11 cellular contexts compared by ENCODE assay signal in the genomic region with DNA sequence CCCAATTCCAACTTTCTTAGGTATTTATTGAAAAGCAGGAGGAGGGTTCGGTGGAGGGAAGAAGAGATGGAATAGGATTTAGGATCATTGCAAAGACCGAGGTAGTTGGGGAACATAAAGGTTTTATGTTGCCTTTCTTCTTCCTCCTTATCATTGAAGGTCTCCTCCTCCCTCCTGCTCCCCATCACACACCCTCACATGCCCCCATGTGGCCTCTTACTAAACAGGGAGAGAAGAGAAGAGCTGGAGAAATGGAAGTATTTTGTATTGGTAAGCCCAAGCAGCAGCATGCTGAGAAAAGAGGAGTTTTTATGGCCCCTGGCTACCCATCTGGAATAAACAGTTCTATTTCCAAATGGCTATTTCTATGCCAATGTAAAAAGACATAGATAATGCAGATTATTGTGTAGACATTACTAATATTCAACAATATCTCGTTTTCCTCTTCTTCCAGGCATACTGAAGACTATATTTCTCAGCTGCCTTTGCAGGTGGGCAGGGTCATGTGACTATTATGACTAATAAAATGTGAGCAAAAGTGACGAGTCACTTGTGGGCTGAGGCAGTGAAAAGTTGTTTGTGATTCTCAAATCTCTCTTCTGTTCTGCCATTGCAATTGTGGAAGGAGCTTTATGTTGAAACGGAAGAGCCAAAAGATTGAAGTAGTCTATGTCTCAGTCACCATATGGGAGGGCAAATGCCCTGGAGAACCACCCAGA. TPM values are rescaled to one million over a fixed set of nuclear protein-coding genes. Genes with fewer than 3 reads are reported as not detected.
DNase-seq lines count a peak whose midpoint lies in the region; ATAC-seq, FAIRE-seq and TF ChIP-seq lines count a peak whose summit lies in the region.
"Had no signal": no experiment of that assay in that cellular context is flagged by ENCODE, and none has a peak within 500 bp of the region (broad histone marks: within the 10 kb centered on the region; RNA-seq: fewer than 3 reads in every experiment).

No MANE protein-coding gene starts in this region.

- POLR2A ChIA-PET in OCI-LY7 (lab: Charles Lee), result no interaction called here

- CTCF ChIA-PET in OCI-LY7 (lab: Charles Lee; ENCODE audit: unreplicated experiment), result no interaction called here

- H3K9ac ChIP-seq in MM.1S (ENCODE audit: low read length) (no peak overlapping the region), astrocyte (ENCODE audit: low read length) (no peak overlapping the region), neural progenitor cell (no peak overlapping the region)

- FAIRE-seq in astrocyte (lab: Jason Lieb, UNC), result no peak

- H3K36me3 Mint-ChIP-seq in astrocyte (ENCODE audit: low read depth, unreplicated experiment) (no peaks in the 10 kb centered on the region), neural progenitor cell (no peaks in the 10 kb centered on the region)
- H3K36me3 Mint-ChIP-seq: activated naive CD8-positive, alpha-beta T cell had no signal

- TF ChIP-seq CTCF in MM.1S (IDR thresholded peaks at IDR 0.05; ENCODE audit: low read length), result no peak
- no peak for TF ChIP-seq CTCF in astrocyte (IDR thresholded peaks at IDR 0.05; ENCODE audit: insufficient read depth, low read depth, low read length)
- TF ChIP-seq CTCF in neural progenitor cell (IDR thresholded peaks at IDR 0.05), result no peak
- no peak for TF ChIP-seq CTCF in OCI-LY7 (conservative IDR thresholded peaks at IDR 0.05; ENCODE audit: low read length)

- H3K27me3 Mint-ChIP-seq in astrocyte (ENCODE audit: low read depth, unreplicated experiment), result no peaks in the 10 kb centered on the region
- peaks cover 4% of the 10 kb centered on the region for H3K27me3 Mint-ChIP-seq in neural progenitor cell (ENCODE audit: insufficient read depth, low read depth)

- no peaks in the 10 kb centered on the region for H3K9me3 Mint-ChIP-seq in astrocyte (ENCODE audit: unreplicated experiment)
- peaks cover 4% of the 10 kb centered on the region for H3K9me3 Mint-ChIP-seq in neural progenitor cell

- no peaks in the 10 kb centered on the region for H3K36me3 ChIP-seq in MM.1S (replicated peaks; ENCODE audit: insufficient read depth, low read length)
- no peaks in the 10 kb centered on the region for H3K36me3 ChIP-seq in astrocyte (ENCODE audit: insufficient read depth, low read length)
- H3K36me3 ChIP-seq in neural progenitor cell, result no peaks in the 10 kb centered on the region
- H3K36me3 ChIP-seq in OCI-LY7 (ENCODE audit: insufficient read depth, low read length), result no peaks in the 10 kb centered on the region

- H3K4me3 ChIP-seq in MM.1S (ENCODE audit: low read length) (no peak overlapping the region), astrocyte (ENCODE audit: insufficient read depth, low read depth, low read length) (no peak overlapping the region), neural progenitor cell (no peak overlapping the region), OCI-LY7 (ENCODE audit: low read depth, low read length, poor library complexity, severe bottlenecking) (no peak overlapping the region)

- 0 out of 2 replicates have a peak, but pooled peaks cover under 1% of the 10 kb centered on the region for H3K27me3 ChIP-seq in MM.1S (replicated peaks; ENCODE audit: insufficient read depth, low read length)
- H3K27me3 ChIP-seq in astrocyte (ENCODE audit: insufficient read depth, low read length), result no peaks in the 10 kb centered on the region
- no peaks in the 10 kb centered on the region for H3K27me3 ChIP-seq in neural progenitor cell

- H3K4me2 ChIP-seq in MM.1S (ENCODE audit: low read depth, low read length) (no peak overlapping the region), astrocyte (ENCODE audit: low read length) (peak overlapping the region; percentile 16), neural progenitor cell (no peak overlapping the region), OCI-LY7 (ENCODE audit: low read length) (no peak overlapping the region)

- peak; percentile 56 to 62 for ATAC-seq in activated CD4-positive, CD25-positive, alpha-beta regulatory T cell treated with anti-CD3 and anti-CD28 coated beads, Interleukin-2, amount 50 U/mL, for 24 hours
- ATAC-seq in GM21528 (IDR thresholded peaks at IDR 0.05; ENCODE audit: low FRiP score, unreplicated experiment), result no peak

- no peaks in the 10 kb centered on the region for H3K79me2 ChIP-seq in MM.1S (ENCODE audit: low read length)
- peaks cover 2% of the 10 kb centered on the region for H3K79me2 ChIP-seq in astrocyte (ENCODE audit: insufficient read depth, low read length)
- H3K79me2 ChIP-seq in neural progenitor cell (ENCODE audit: low read depth), result no peaks in the 10 kb centered on the region
- no peaks in the 10 kb centered on the region for H3K79me2 ChIP-seq in OCI-LY7 (ENCODE audit: insufficient read depth, low read depth, low read length)

- H3K27ac ChIP-seq in MM.1S (ENCODE audit: low read length), result no peak overlapping the region
- peak overlapping the region; percentile 21 for H3K27ac ChIP-seq in astrocyte (ENCODE audit: low read depth, low read length)
- H3K27ac ChIP-seq in neural progenitor cell, result no peak overlapping the region
- H3K27ac ChIP-seq in OCI-LY7 (ENCODE audit: low read depth, low read length, poor library complexity, severe bottlenecking), result no peak overlapping the region

- peak overlapping the region; percentile 85 for H3K27ac Mint-ChIP-seq in astrocyte (ENCODE audit: unreplicated experiment)
- H3K27ac Mint-ChIP-seq in neural progenitor cell, result no peak overlapping the region
- H3K27ac Mint-ChIP-seq: activated naive CD8-positive, alpha-beta T cell had no signal

- no peaks in the 10 kb centered on the region for H3K9me3 ChIP-seq in MM.1S (replicated peaks; ENCODE audit: insufficient read depth, low read length)
- no peaks in the 10 kb centered on the region for H3K9me3 ChIP-seq in astrocyte (ENCODE audit: insufficient read depth, low read depth, low read length)
- H3K9me3 ChIP-seq in neural progenitor cell (ENCODE audit: low read depth), result no peaks in the 10 kb centered on the region
- no peaks in the 10 kb centered on the region for H3K9me3 ChIP-seq in OCI-LY7 (ENCODE audit: low read length)

- no peaks in the 10 kb centered on the region for H3F3A ChIP-seq in MM.1S (ENCODE audit: insufficient read depth, low read length)
- H3F3A ChIP-seq in neural progenitor cell (ENCODE audit: low read depth), result peaks cover 7% of the 10 kb centered on the region

- H4K20me1 ChIP-seq in MM.1S (ENCODE audit: insufficient read depth, low read length) (no peaks in the 10 kb centered on the region), astrocyte (ENCODE audit: insufficient read depth, low read length) (no peaks in the 10 kb centered on the region), neural progenitor cell (ENCODE audit: low read depth) (no peaks in the 10 kb centered on the region), OCI-LY7 (ENCODE audit: insufficient read depth, low read length) (no peaks in the 10 kb centered on the region)

- no TSS peak for BruUV-seq in OCI-LY7 (replicated peaks; lab: Mats Ljungman, UMichigan)

- H3K4me3 Mint-ChIP-seq in astrocyte (ENCODE audit: unreplicated experiment) (no peak overlapping the region), neural progenitor cell (no peak overlapping the region)
- H3K4me3 Mint-ChIP-seq: activated naive CD8-positive, alpha-beta T cell had no signal

- no peaks in the 10 kb centered on the region for H3K9me2 ChIP-seq in MM.1S (replicated peaks; ENCODE audit: insufficient read depth, low read length)
- H3K9me2 ChIP-seq in OCI-LY7 (ENCODE audit: insufficient read depth, low read length), result no peaks in the 10 kb centered on the region

- peak overlapping the region; percentile 20; the same call in 1 of the 2 replicates for H2AFZ ChIP-seq in MM.1S (ENCODE audit: low read length)
- peak overlapping the region; percentile 31 for H2AFZ ChIP-seq in astrocyte (ENCODE audit: low read depth, low read length)
- no peak overlapping the region for H2AFZ ChIP-seq in neural progenitor cell (replicated peaks)
- no peak overlapping the region for H2AFZ ChIP-seq in OCI-LY7 (ENCODE audit: low read length)

- peaks cover 18% of the 10 kb centered on the region for H3K4me1 Mint-ChIP-seq in astrocyte (ENCODE audit: low read depth, unreplicated experiment)
- peaks cover 5% of the 10 kb centered on the region for H3K4me1 Mint-ChIP-seq in neural progenitor cell

- H3K4me1 ChIP-seq in MM.1S (ENCODE audit: low read length) (peaks cover 2% of the 10 kb centered on the region; the same call in 1 of the 2 replicates), astrocyte (ENCODE audit: insufficient read depth, low read length) (peaks cover 13% of the 10 kb centered on the region), neural progenitor cell (peaks cover 8% of the 10 kb centered on the region), OCI-LY7 (ENCODE audit: insufficient read depth, low read length, poor library complexity, severe bottlenecking) (peaks cover 6% of the 10 kb centered on the region)

- intact Hi-C loops in OCI-LY7 (cut with micrococcal nuclease; ENCODE audit: unreplicated experiment), result no loop called here

- no peak for DNase-seq in activated CD4-positive, CD25-positive, alpha-beta regulatory T cell (lab: John Stamatoyannopoulos, UW)
- peak; percentile 19 for DNase-seq in MM.1S
- DNase-seq in astrocyte (ENCODE audit: low read depth), result peak; percentile 32
- peak; percentile 16 for DNase-seq in neural progenitor cell (ENCODE audit: low spot score)
- no peak for DNase-seq in OCI-LY7 (ENCODE audit: low spot score)
- DNase-seq in RPMI8226, result no peak
- DNase-seq: NCI-H1930, Right ventricle myocardium superior had no signal

RNA-seq across cellular contexts. Expression of a gene that starts 5.2 kb away (rescaled TPM):
- total RNA-seq in astrocyte (33.5 and 35.4 TPM in 2 replicates), neural progenitor cell (ENCODE audit: low replicate concordance) (20.6 and 36.4 TPM in 2 replicates), OCI-LY7 (2022) (not detected in 2 replicates)
- total RNA-seq in OCI-LY7 (2014; rRNA removed; shearing (Covaris generic)), result 0.57 TPM in 1 of 2 replicates, not detected in the other

RNA-seq across cellular contexts. Expression of a gene that starts 8.6 kb away (rescaled TPM):
- total RNA-seq in astrocyte (80.3 and 91.1 TPM in 2 replicates), neural progenitor cell (ENCODE audit: low replicate concordance) (55.9 and 62.9 TPM in 2 replicates), OCI-LY7 (2022) (10.7 and 14.1 TPM in 2 replicates)
- total RNA-seq in OCI-LY7 (2014; rRNA removed; shearing (Covaris generic)), result 6.1 and 10.5 TPM in 2 replicates

Comparison
In these comparisons a context has a peak if more than half of its experiments do, and no peak if none do; other contexts are left out.
1. DNase-seq: peak in MM.1S (single experiment), astrocyte (single experiment) and neural progenitor cell (single experiment); none in activated CD4-positive, CD25-positive, alpha-beta regulatory T cell (0 of 4), OCI-LY7 (single experiment) and RPMI8226 (single experiment).
2. H2AFZ ChIP-seq: peak in MM.1S (single experiment) and astrocyte (single experiment); none in neural progenitor cell (single experiment) and OCI-LY7 (single experiment).
3. RNA of a gene that starts 5.2 kb away (total RNA-seq): 33.5 to 35.4 TPM in astrocyte and 20.6 to 36.4 TPM in neural progenitor cell; 0.57 TPM in OCI-LY7; every median in the first group is over 10 times any median in the second.